ENCODE assay signal across 16 cellular contexts in the genomic region with DNA sequence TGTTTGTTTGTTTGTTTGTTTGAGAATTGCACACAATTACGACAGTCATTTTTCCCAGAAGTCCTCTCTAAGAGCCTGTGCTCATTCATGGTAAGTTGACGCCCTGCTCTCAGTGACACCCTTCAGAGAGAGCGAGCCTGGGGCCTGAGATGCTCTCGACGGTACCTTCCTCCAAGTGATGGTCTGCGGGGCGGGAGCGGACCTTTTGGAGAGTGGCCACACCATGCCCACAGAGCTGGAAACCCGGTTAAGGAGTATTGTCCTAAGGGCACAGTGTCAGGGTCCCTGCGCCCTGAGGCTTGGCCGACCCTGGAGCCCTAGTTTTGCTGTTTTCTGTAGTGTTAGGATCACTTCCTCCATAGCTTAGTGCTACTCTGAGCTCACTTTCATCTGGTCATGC. TPM values are rescaled to one million over a fixed set of nuclear protein-coding genes. Genes with fewer than 3 reads are reported as not detected.
DNase-seq lines count a peak whose midpoint lies in the region; ATAC-seq and TF ChIP-seq lines count a peak whose summit lies in the region.
"Had no signal": no experiment of that assay in that cellular context is flagged by ENCODE, and none has a peak within 500 bp of the region (broad histone marks: within the 10 kb centered on the region; RNA-seq: fewer than 3 reads in every experiment).

No MANE protein-coding gene starts in this region.

- H3K4me1 ChIP-seq in heart left ventricle (peaks cover 0 to 23% (median 15%) of the 10 kb centered on the region in 12 donors), neuronal stem cell (ENCODE audit: control insufficient read depth in 2 of 2, insufficient read depth in 1 of 2, low read depth in 1 of 2, low read length in 2 of 2) (peaks cover 2 to 4% of the 10 kb centered on the region in 2 donors), upper lobe of right lung (peaks cover 12% of the 10 kb centered on the region)

- WGBS in heart left ventricle, 4 donors, result 92 to 97% (median 94%) methylated on average over 7 to 11 of the region's 11 CpGs
- WGBS in neuronal stem cell (ENCODE audit: extremely low coverage in 2 of 2, insufficient read length in 2 of 2, insufficient replicate concordance in 1 of 2), 2 donors, result no CpG with 5 or more reads among the region's 11 CpGs

- no peak for ATAC-seq in heart left ventricle
- ATAC-seq in upper lobe of right lung, result no peak
- no peak for ATAC-seq in GM19463 (IDR thresholded peaks at IDR 0.05; ENCODE audit: unreplicated experiment)
- no peak for ATAC-seq in GM19035 (IDR thresholded peaks at IDR 0.05; ENCODE audit: unreplicated experiment)

- no peak for TF ChIP-seq POLR2A in heart left ventricle (IDR thresholded peaks at IDR 0.05)

- H3K9me3 ChIP-seq in heart left ventricle (no peaks in the 10 kb centered on the region), neuronal stem cell (replicated peaks in 1 of 2; ENCODE audit: control insufficient read depth in 2 of 2, insufficient read depth in 1 of 2, low read depth in 1 of 2, low read length in 2 of 2) (peaks cover 0 to 1% of the 10 kb centered on the region in 2 donors), upper lobe of right lung (no peaks in the 10 kb centered on the region)
- H3K9me3 ChIP-seq: A549 had no signal

- H2BK120ac ChIP-seq in neuronal stem cell (ENCODE audit: low read depth, low read length), result no peak overlapping the region

- H3K36me3 ChIP-seq in heart left ventricle (peaks cover 0 to 63% (median 56%) of the 10 kb centered on the region in 9 donors), neuronal stem cell (replicated peaks in 1 of 2; ENCODE audit: control insufficient read depth in 2 of 2, insufficient read depth in 2 of 2, low read length in 2 of 2) (peaks cover 22 to 55% of the 10 kb centered on the region in 2 donors), upper lobe of right lung (peaks cover 50% of the 10 kb centered on the region)

- no peak overlapping the region for H3K9ac ChIP-seq in neuronal stem cell (ENCODE audit: low read depth, low read length, poor library complexity)
- H3K9ac ChIP-seq: KMS-11 had no signal

- H3K27me3 ChIP-seq in heart left ventricle, result no peaks in the 10 kb centered on the region
- H3K27me3 ChIP-seq in neuronal stem cell (ENCODE audit: control insufficient read depth in 3 of 3, insufficient read depth in 3 of 3, low read depth in 1 of 3, low read length in 3 of 3), result no peaks in the 10 kb centered on the region
- no peaks in the 10 kb centered on the region for H3K27me3 ChIP-seq in upper lobe of right lung

- TF ChIP-seq CTCF in heart left ventricle (IDR thresholded peaks at IDR 0.05) (no peak), upper lobe of right lung (IDR thresholded peaks at IDR 0.05) (no peak)

- no peak overlapping the region for H2BK15ac ChIP-seq in neuronal stem cell (ENCODE audit: low read length)

- no peak overlapping the region for H3K4me3 ChIP-seq in heart left ventricle
- H3K4me3 ChIP-seq in neuronal stem cell (ENCODE audit: low read length in 2 of 2), result no peak overlapping the region
- H3K4me3 ChIP-seq in upper lobe of right lung, result no peak overlapping the region
- H3K4me3 ChIP-seq: A549 had no signal

- no peak overlapping the region for H2BK12ac ChIP-seq in neuronal stem cell (ENCODE audit: low read length)

- H3K23ac ChIP-seq in neuronal stem cell (ENCODE audit: low read depth, low read length, poor library complexity), result no peak overlapping the region

- H4K8ac ChIP-seq in neuronal stem cell (ENCODE audit: low read depth, low read length), result no peak overlapping the region

- DNase-seq in cardiac septum (ENCODE audit: low spot score), result peak; percentile 59
- DNase-seq in heart left ventricle, result no peak
- DNase-seq in islet precursor cell, result peak; percentile 12
- no peak for DNase-seq in neuronal stem cell (ENCODE audit: low spot score)
- DNase-seq in upper lobe of right lung, result peak; percentile 58
- no peak for DNase-seq in GM19240 (ENCODE audit: insufficient read length, low spot score)
- DNase-seq: DMS79 treated with DMSO at 0.1 percent for 48 hours, GOT3, NCI-H1105, NCI-H1930, NCI-H2171, NCI-H774 had no signal

- H3K27ac ChIP-seq in heart left ventricle (no peak overlapping the region), neuronal stem cell (replicated peaks; ENCODE audit: low read length) (no peak overlapping the region), upper lobe of right lung (no peak overlapping the region)
- H3K27ac ChIP-seq: A549, KMS-11 had no signal

- H3K4me2 ChIP-seq in neuronal stem cell (ENCODE audit: insufficient read depth, low read length, poor library complexity, severe bottlenecking), result no peak overlapping the region
- H3K4me2 ChIP-seq: A549, KMS-11 had no signal

- H3K14ac ChIP-seq in neuronal stem cell (ENCODE audit: low read length), result no peak overlapping the region

- peaks cover 4% of the 10 kb centered on the region for H3K79me1 ChIP-seq in neuronal stem cell (ENCODE audit: low read depth, low read length)

- H2AFZ ChIP-seq in neuronal stem cell (ENCODE audit: low read length), result no peak overlapping the region

- H3K18ac ChIP-seq in neuronal stem cell (ENCODE audit: low read length), result no peak overlapping the region

- H2AK5ac ChIP-seq in neuronal stem cell (ENCODE audit: low read depth, low read length), result no peak overlapping the region

- no peak overlapping the region for H4K91ac ChIP-seq in neuronal stem cell (ENCODE audit: low read depth, low read length, poor library complexity)

- H3K4ac ChIP-seq in neuronal stem cell (ENCODE audit: low read length), result no peak overlapping the region

- peak overlapping the region; percentile 7 for H2BK5ac ChIP-seq in neuronal stem cell (ENCODE audit: low read length)

- intact Hi-C loops in cardiac septum (cut with DNase I), result loop anchor here (2.0 to 10.0 kb wide), 4 partner anchors 85 to 395 kb away; a partner anchor contains a TSS
- intact Hi-C loops in heart left ventricle (cut with DNase I), result loop anchor here (1.0 to 10.0 kb wide), 15 partner anchors 53 to 1735 kb away; a partner anchor contains a TSS
- intact Hi-C loops in upper lobe of right lung (cut with DNase I), result loop anchor here (5.0 kb wide), 1 partner anchor 88 kb away; no protein-coding TSS in a partner anchor

RNA-seq across cellular contexts. Expression of a gene that starts 3.6 kb away (rescaled TPM):
- total RNA-seq in cardiac septum, result 47.8 TPM
- total RNA-seq in heart left ventricle, result 10 to 100 TPM; 41.2 to 69.3 (median 51.1) TPM
- polyA plus RNA-seq in heart left ventricle, result 100 to 1,000 TPM in 1 of 2 donors, 10 to 100 TPM in 1; 55.1 to 157 TPM
- 56.9 TPM for polyA plus RNA-seq in neuronal stem cell (2013, experiment 1 of 2)
- polyA plus RNA-seq in neuronal stem cell (2013, experiment 2 of 2), result 56.6 TPM
- 58.8 TPM for total RNA-seq in upper lobe of right lung

RNA-seq across cellular contexts. Expression of a gene that starts 55.6 kb away (rescaled TPM):
- total RNA-seq in cardiac septum (9.5 TPM), heart left ventricle (10 to 100 TPM in 8 of 9 donors, 1 to 10 TPM in 1; 7.8 to 46.1 (median 17.5) TPM), upper lobe of right lung (17.3 TPM)
- polyA plus RNA-seq in heart left ventricle, result 10 to 100 TPM; 38.6 to 42.0 TPM
- polyA plus RNA-seq in neuronal stem cell (2013, experiment 1 of 2), result 1.0 TPM
- polyA plus RNA-seq in neuronal stem cell (2013, experiment 2 of 2), result 0.96 TPM

Comparison
In these comparisons a context has a peak if more than half of its experiments do, and no peak if none do; other contexts are left out.
1. DNase-seq: peak in cardiac septum (single experiment), islet precursor cell (single experiment) and upper lobe of right lung (single experiment); none in heart left ventricle (0 of 5), neuronal stem cell (single experiment) and GM19240 (single experiment).